In genomic region chr10:100046088-100046487, GRCh38 we compare ENCODE assay signal across 8 cellular contexts.
DNase-seq lines count a peak whose midpoint lies in the region; ATAC-seq lines count a peak whose summit lies in the region.

No MANE protein-coding gene starts in this region.

- peak; percentile 64 for ATAC-seq in HG02759 (IDR thresholded peaks at IDR 0.05; ENCODE audit: unreplicated experiment)
- no peak for ATAC-seq in GM21529 (IDR thresholded peaks at IDR 0.05; ENCODE audit: unreplicated experiment)

- peak; percentile 89 for DNase-seq in ELR (ENCODE audit: low read depth)
- peak; percentile 66 for DNase-seq in NCI-H226
- DNase-seq in activated CD4-positive, CD25-positive, alpha-beta regulatory T cell treated with anti-CD3 and anti-CD28 coated beads, Interleukin-2, amount 50 U/mL, for 16 hours (ENCODE audit: low read depth, low spot score) = peak; percentile 67
- peak; percentile 58 for DNase-seq in central memory CD4-positive, alpha-beta T cell
- DNase-seq in kidney glomerular epithelial cell (lab: John Stamatoyannopoulos, UW) = peak; percentile 86
- peak; percentile 82 for DNase-seq in stimulated activated CD4-positive, alpha-beta T cell treated with anti-CD3 and anti-CD28 coated beads, Interleukin-1b, Interleukin-23, amount 100 ng/mL, for 48 hours
